ENCODE assay signal across 24 cellular contexts in the genomic region with DNA sequence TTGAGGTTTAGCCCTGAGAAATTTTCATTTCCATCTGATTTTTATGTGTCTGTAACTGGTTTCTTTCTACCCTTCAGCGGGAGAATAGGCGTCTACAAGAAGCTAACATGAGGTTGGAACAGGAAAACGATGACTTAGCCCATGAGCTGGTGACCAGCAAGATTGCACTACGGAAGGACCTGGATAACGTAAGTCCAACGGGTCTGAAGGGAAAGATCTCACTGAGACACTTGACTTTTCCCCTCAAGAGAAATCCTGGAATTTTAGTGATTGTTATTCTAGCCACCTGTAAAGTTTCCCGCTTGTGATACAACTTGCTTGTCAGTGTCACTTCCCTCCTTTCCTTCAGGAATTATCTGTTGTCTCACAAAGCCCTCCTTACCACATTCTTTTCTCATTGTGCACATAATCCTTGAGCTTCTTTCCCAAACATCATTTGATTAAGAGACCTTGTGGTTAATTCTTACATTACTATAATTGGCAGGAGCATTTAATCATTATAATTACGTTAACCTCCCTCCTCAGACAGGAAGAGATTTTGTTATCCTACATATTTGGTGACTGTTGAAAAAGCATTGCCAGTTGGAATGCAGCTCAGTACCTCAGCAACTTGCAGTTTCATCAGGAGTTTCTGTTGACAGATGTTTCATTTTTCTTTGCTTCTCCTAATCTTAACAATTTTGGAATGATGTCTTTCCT. TPM values are rescaled to one million over a fixed set of nuclear protein-coding genes. Genes with fewer than 3 reads are reported as not detected.
DNase-seq lines count a peak whose midpoint lies in the region; ATAC-seq and TF ChIP-seq lines count a peak whose summit lies in the region.
"Had no signal": no experiment of that assay in that cellular context is flagged by ENCODE, and none has a peak within 500 bp of the region (broad histone marks: within the 10 kb centered on the region; RNA-seq: fewer than 3 reads in every experiment).

No MANE protein-coding gene starts in this region.

- peak; percentile 20 for DNase-seq in AG09319 (ENCODE audit: extremely low read depth, low read depth)
- peak; percentile 4 for DNase-seq in HFFc6
- no peak for DNase-seq in activated B cell treated with CpG ODN at 0.5 μM for 24 hours
- no peak for DNase-seq in endodermal cell
- DNase-seq in NCI-H1105 treated with DMSO at 0.1 percent for 48 hours (lab: John Stamatoyannopoulos, UW) = no peak
- DNase-seq: activated CD4-positive, alpha-beta T cell treated with anti-CD3 and anti-CD28 coated beads for 48 hours; activated CD8-positive, alpha-beta memory T cell treated with anti-CD3 and anti-CD28 coated beads, Interleukin-2, amount 50 U/mL, for 48 hours; activated gamma-delta T cell; COR-L47; effector memory CD4-positive, alpha-beta T cell; head of caudate nucleus; immature natural killer cell; left ventricle myocardium superior; mucosa of descending colon; NCI-H1930; nucleus accumbens; RPMI8226 had no signal

- H3K9me3 Mint-ChIP-seq in HFFc6 (no peaks in the 10 kb centered on the region), activated B cell treated with CpG ODN at 0.5 μM for 24 hours (no peaks in the 10 kb centered on the region), nephron (no peaks in the 10 kb centered on the region), endodermal cell (no peaks in the 10 kb centered on the region)
- H3K9me3 Mint-ChIP-seq: immature natural killer cell had no signal

- ATAC-seq in activated B cell treated with CpG ODN at 0.5 μM for 24 hours (ENCODE audit: low read depth) (no peak), HG02884 (IDR thresholded peaks at IDR 0.05; ENCODE audit: unreplicated experiment) (no peak), HG03280 (IDR thresholded peaks at IDR 0.05; ENCODE audit: unreplicated experiment) (no peak)
- ATAC-seq: left ventricle myocardium superior, mucosa of descending colon had no signal

- H3K4me1 Mint-ChIP-seq in HFFc6 (ENCODE audit: low read depth) (peaks cover 28% of the 10 kb centered on the region), activated B cell treated with CpG ODN at 0.5 μM for 24 hours (peaks cover 68% of the 10 kb centered on the region), nephron (peaks cover 21% of the 10 kb centered on the region), endodermal cell (peaks cover 14% of the 10 kb centered on the region)
- H3K4me1 Mint-ChIP-seq: immature natural killer cell had no signal

- 92 to 93% methylated on average over 7 to 8 of the region's 8 CpGs for WGBS in endodermal cell (ENCODE audit: insufficient coverage in 1 of 2, insufficient read length in 1 of 2), 2 experiments

- CTCF ChIA-PET in activated B cell treated with CpG ODN at 0.5 μM for 24 hours (lab: Charles Lee) = interaction anchor here (0.8 to 6.7 kb wide), 7 partner anchors 10 to 259 kb away, joined by 3 to 51 read pairs (median 5); no protein-coding TSS in a partner anchor

- H3K4me1 ChIP-seq in endodermal cell (ENCODE audit: control insufficient read depth, insufficient read depth, low read length) = peaks cover 5% of the 10 kb centered on the region

- H3K4me3 Mint-ChIP-seq in HFFc6 (no peak overlapping the region), activated B cell treated with CpG ODN at 0.5 μM for 24 hours (peak overlapping the region; percentile 56), nephron (no peak overlapping the region), endodermal cell (no peak overlapping the region)
- H3K4me3 Mint-ChIP-seq: immature natural killer cell had no signal

- H3K27ac Mint-ChIP-seq in HFFc6 (no peak overlapping the region; the same call in 1 of the 2 replicates), activated B cell treated with CpG ODN at 0.5 μM for 24 hours (peak overlapping the region; percentile 75), nephron (peak overlapping the region in 2 of 3 experiments; percentile 5 to 22), endodermal cell (no peak overlapping the region)

- no peak overlapping the region for H3K4me3 ChIP-seq in endodermal cell (ENCODE audit: low read length)
- H3K4me3 ChIP-seq: HAP-1, mucosa of descending colon, thoracic aorta had no signal

- POLR2A ChIA-PET in activated B cell treated with CpG ODN at 0.5 μM for 24 hours (lab: Charles Lee) = interaction anchor here (0.6 to 1.0 kb wide), 3 partner anchors 137 to 249 kb away, joined by 3 to 6 read pairs (median 4); no protein-coding TSS in a partner anchor

- no peak overlapping the region for H3K9ac ChIP-seq in endodermal cell (ENCODE audit: extremely low read depth, low read length, poor library complexity, severe bottlenecking)

- H3K36me3 ChIP-seq in endodermal cell (ENCODE audit: control insufficient read depth, insufficient read depth, low read length) = peaks cover 76% of the 10 kb centered on the region

- intact Hi-C loops in activated B cell treated with CpG ODN at 0.5 μM for 24 hours (cut with micrococcal nuclease) = no loop called here

- H3K36me3 Mint-ChIP-seq in HFFc6 (ENCODE audit: low read depth) = peaks cover 5% of the 10 kb centered on the region; the same call in 1 of the 2 replicates
- H3K36me3 Mint-ChIP-seq in activated B cell treated with CpG ODN at 0.5 μM for 24 hours (ENCODE audit: low read depth) = peaks cover 63% of the 10 kb centered on the region
- H3K36me3 Mint-ChIP-seq in nephron (ENCODE audit: low read depth) = peaks cover 85% of the 10 kb centered on the region
- peaks cover 68% of the 10 kb centered on the region for H3K36me3 Mint-ChIP-seq in endodermal cell (ENCODE audit: low read depth)

- no peaks in the 10 kb centered on the region for H3K27me3 ChIP-seq in endodermal cell (ENCODE audit: control insufficient read depth, insufficient read depth, low read length, poor library complexity, severe bottlenecking)

- no peaks in the 10 kb centered on the region for H3K9me3 ChIP-seq in endodermal cell (ENCODE audit: control insufficient read depth, low read length)
- H3K9me3 ChIP-seq: HAP-1, mucosa of descending colon, thoracic aorta had no signal

- no peak overlapping the region for H3K27ac ChIP-seq in endodermal cell (ENCODE audit: low read depth, low read length)
- H3K27ac ChIP-seq: HL-60, thoracic aorta had no signal

- TF ChIP-seq CTCF in AG09319 (IDR thresholded peaks at IDR 0.05; ENCODE audit: low read depth, low read length) (no peak), HFFc6 (IDR thresholded peaks at IDR 0.05) (no peak), activated B cell treated with CpG ODN at 0.5 μM for 24 hours (IDR thresholded peaks at IDR 0.05) (no peak), nephron (IDR thresholded peaks at IDR 0.05; ENCODE audit: unreplicated experiment in 3 of 3) (no peak), endodermal cell (conservative IDR thresholded peaks at IDR 0.05) (no peak)

- H3K27me3 Mint-ChIP-seq in HFFc6 (ENCODE audit: insufficient read depth) (no peaks in the 10 kb centered on the region; the same call in 1 of the 2 replicates), activated B cell treated with CpG ODN at 0.5 μM for 24 hours (no peaks in the 10 kb centered on the region), nephron (ENCODE audit: low read depth) (no peaks in the 10 kb centered on the region), endodermal cell (ENCODE audit: insufficient read depth) (no peaks in the 10 kb centered on the region)

RNA-seq across cellular contexts. Expression of gene GPR21, which starts 56.9 kb away (rescaled TPM):
- under 1 TPM in 1 of 6 experiments, not detected in 5; 0.26 TPM for total RNA-seq in HFFc6 (2021; fragmentation: NEBNext Ultra II Directional; extraction: Animal tissue kit (Norgen Biotek cat#: 25700))
- 0.95 and 1.6 TPM in 2 replicates for total RNA-seq in activated B cell treated with CpG ODN at 0.5 μM for 24 hours
- total RNA-seq in endodermal cell = 1 to 10 TPM; 1.5 to 1.8 TPM
- not detected for polyA plus RNA-seq in endodermal cell (2013, experiment 1 of 2)
- polyA plus RNA-seq in endodermal cell (2013, experiment 2 of 2) = not detected
- total RNA-seq: G401 had no signal
- polyA plus RNA-seq: immature natural killer cell had no signal

Comparison
In these comparisons a context has a peak if more than half of its experiments do, and no peak if none do; other contexts are left out.
1. DNase-seq: peak in AG09319 (single experiment) and HFFc6 (single experiment); none in activated B cell treated with CpG ODN at 0.5 μM for 24 hours (single experiment), endodermal cell (single experiment) and NCI-H1105 treated with DMSO at 0.1 percent for 48 hours (single experiment).
2. H3K27ac Mint-ChIP-seq: peak in activated B cell treated with CpG ODN at 0.5 μM for 24 hours (single experiment) and nephron (2 of 3); none in HFFc6 (single experiment) and endodermal cell (single experiment).